7 cellular contexts compared by ENCODE assay signal in genomic region chr19:1259206-1259872, GRCh38. TPM values are rescaled to one million over a fixed set of nuclear protein-coding genes. Genes with fewer than 3 reads are reported as not detected.
DNase-seq lines count a peak whose midpoint lies in the region; ATAC-seq, FAIRE-seq and TF ChIP-seq lines count a peak whose summit lies in the region.

No MANE protein-coding gene starts in this region.

- H3K79me2 ChIP-seq in HepG2 (ENCODE audit: insufficient read depth, low read length): peaks cover 14% of the 10 kb centered on the region

- peaks cover 87% of the 10 kb centered on the region for H3K4me1 ChIP-seq in HepG2 (ENCODE audit: insufficient read depth, low read length)

- in situ Hi-C loops in HepG2 (cut with HindIII; ENCODE audit: extremely low pct_ligation_motif_present, low pct_unique_long_range_greater_than_20kb): no loop called here

- peaks cover 18 to 35% of the 10 kb centered on the region in 2 experiments for H3K36me3 ChIP-seq in HepG2 (replicated peaks in 1 of 2; ENCODE audit: control insufficient read depth in 1 of 2, insufficient read depth in 2 of 2, low read length in 2 of 2)

- TF ChIP-seq RAD21 in HepG2 (CRISPR knock-in tag; IDR thresholded peaks at IDR 0.05): peak; percentile 88

- peak overlapping the region; percentile 64 for H3K9ac ChIP-seq in HepG2 (ENCODE audit: insufficient read depth, low read depth, low read length)

- WGBS in HepG2 (ENCODE audit: low lambda C conversion rate): 0% methylated on average over 5 of the region's 17 CpGs

- no peak for TF ChIP-seq CTCF in cardiac fibroblast (IDR thresholded peaks at IDR 0.05; ENCODE audit: low read depth, low read length)
- TF ChIP-seq CTCF in HepG2 (CRISPR knock-in tag; IDR thresholded peaks at IDR 0.05): no peak

- peak overlapping the region; percentile 79 for H3K4me2 ChIP-seq in HepG2 (ENCODE audit: low read depth, low read length)

- no peaks in the 10 kb centered on the region for H3K9me3 ChIP-seq in HepG2 (ENCODE audit: low read length)

- H4K20me1 ChIP-seq in HepG2 (ENCODE audit: insufficient read depth, low read length): peaks cover 45% of the 10 kb centered on the region; the same call in 1 of the 2 replicates

- DNase-seq in HK-2 (ENCODE audit: unreplicated experiment): peak; percentile 79
- peak; percentile 62 for DNase-seq in T-helper 22 cell (ENCODE audit: low read depth)
- peak; percentile 71 to 82 for DNase-seq in cardiac fibroblast (ENCODE audit: low read depth in 2 of 2)
- DNase-seq in HepG2 (ENCODE audit: low spot score): peak; percentile 86
- DNase-seq in stimulated activated naive CD4-positive, alpha-beta T cell (lab: John Stamatoyannopoulos, UW): peak; percentile 54 to 88 (median 70)
- DNase-seq in AG08396 (ENCODE audit: low spot score): no peak

- POLR2A ChIA-PET in HepG2 (lab: Yijun Ruan, JAX): interaction anchor here (0.7 to 13.7 kb wide), 7 partner anchors 4 to 144 kb away, joined by 3 to 668 read pairs (median 3); partner anchors contain the start of genes ATP5F1D, CIRBP, FAM174C and MIDN

- no peak overlapping the region for H3K4me3 ChIP-seq in cardiac fibroblast (replicated peaks in 1 of 2; ENCODE audit: low read depth in 2 of 2, low read length in 2 of 2)
- peak overlapping the region; percentile 10 to 67 (median 38); a peak in 5 of 6 replicates for H3K4me3 ChIP-seq in HepG2 (replicated peaks in 1 of 3; ENCODE audit: insufficient read depth in 1 of 3, low read depth in 2 of 3, low read length in 3 of 3)

- peak; percentile 23 for ATAC-seq in GM18861 (IDR thresholded peaks at IDR 0.05; ENCODE audit: unreplicated experiment)
- ATAC-seq in HepG2: peak; percentile 63

- peak overlapping the region; percentile 85 for H3K27ac ChIP-seq in HepG2 (ENCODE audit: extremely low read length, insufficient read depth, low read length)

- TSS peak; percentile 82 for BruUV-seq in HepG2 (replicated peaks; lab: Mats Ljungman, UMichigan)

- FAIRE-seq in HepG2 (lab: Jason Lieb, UNC): peak; percentile 83

- TF ChIP-seq EP300 in HepG2 (IDR thresholded peaks at IDR 0.05; ENCODE audit: low read depth in 2 of 2, low read length in 2 of 2): peak in 1 of 2 experiments; percentile 61; a peak in 3 of 4 replicates
- peak; percentile 58 for TF ChIP-seq EP300 in HepG2 (CRISPR knock-in tag; IDR thresholded peaks at IDR 0.05; ENCODE audit: borderline replicate concordance)

- TF ChIP-seq POLR2A in HepG2 (IDR thresholded peaks at IDR 0.05; ENCODE audit: insufficient read depth in 1 of 2, low read depth in 2 of 2, low read length in 2 of 2): peak in 1 of 2 experiments; percentile 91; a peak in 2 of 4 replicates

- CTCF ChIA-PET in HepG2 (lab: Yijun Ruan, JAX; ENCODE audit: low intra/inter-chr PET ratio, low total read pairs): no interaction called here

- no peak overlapping the region for H2AFZ ChIP-seq in HepG2 (ENCODE audit: low read length)

- intact Hi-C loops in HepG2 (cut with micrococcal nuclease; ENCODE audit: unreplicated experiment): no loop called here

- no peaks in the 10 kb centered on the region for H3K27me3 ChIP-seq in HepG2 (ENCODE audit: control insufficient read depth in 1 of 2, insufficient read depth in 2 of 2, low read length in 2 of 2)

RNA-seq across cellular contexts. Expression of gene CIRBP, which starts 9.8 kb away (rescaled TPM):
- total RNA-seq in HepG2 (2016; rRNA removed; fragmentation: Illumina TruSeq; extraction: Trizol): 133 and 135 TPM in 2 replicates
- total RNA-seq in HepG2 (2016; cell fraction: cytosol; rRNA removed; fragmentation: Illumina TruSeq; extraction: Trizol; ENCODE audit: low read depth): 96.6 and 116 TPM in 2 replicates
- 122 and 153 TPM in 2 replicates for total RNA-seq in HepG2 (2016; cell fraction: insoluble cytoplasmic fraction; rRNA removed; fragmentation: Illumina TruSeq; extraction: Trizol)
- total RNA-seq in HepG2 (2016; cell fraction: membrane; rRNA removed; fragmentation: Illumina TruSeq; extraction: Trizol): 83.7 and 88.2 TPM in 2 replicates
- 100 and 108 TPM in 2 replicates for total RNA-seq in HepG2 (2016; cell fraction: nucleus; rRNA removed; fragmentation: Illumina TruSeq; extraction: Trizol)
- 140 and 177 TPM in 2 replicates for polyA plus RNA-seq in HepG2 (2011; rRNA removed)
- polyA plus RNA-seq in HepG2 (2011; cell fraction: cytosol; rRNA removed): 120 and 152 TPM in 2 replicates
- polyA plus RNA-seq in HepG2 (2011; cell fraction: nucleus; rRNA removed): 887 and 1,037 TPM in 2 replicates
- polyA plus RNA-seq in HepG2 (2012): 154 and 221 TPM in 2 replicates
- 39.2 and 45.5 TPM in 2 replicates for polyA plus RNA-seq in HepG2 (2016; cell fraction: cytosol; fragmentation: Illumina TruSeq; extraction: Trizol; ENCODE audit: low read depth)
- polyA plus RNA-seq in HepG2 (2016; cell fraction: insoluble cytoplasmic fraction; fragmentation: Illumina TruSeq; extraction: Trizol; ENCODE audit: low read depth): 156 and 182 TPM in 2 replicates
- 63.6 and 72.0 TPM in 2 replicates for polyA plus RNA-seq in HepG2 (2016; cell fraction: membrane; fragmentation: Illumina TruSeq; extraction: Trizol; ENCODE audit: low read depth)
- polyA plus RNA-seq in HepG2 (2016; cell fraction: nucleus; fragmentation: Illumina TruSeq; extraction: Trizol; ENCODE audit: insufficient read depth, low read depth): 293 and 318 TPM in 2 replicates
- 38.8 and 49.7 TPM in 2 replicates for polyA minus RNA-seq in HepG2 (2011; rRNA and poly(A)+ RNA removed; ENCODE audit: low replicate concordance)
- 32.8 and 38.9 TPM in 2 replicates for polyA minus RNA-seq in HepG2 (2011; cell fraction: cytosol; rRNA and poly(A)+ RNA removed)
- 106 and 131 TPM in 2 replicates for polyA minus RNA-seq in HepG2 (2011; cell fraction: nucleus; rRNA and poly(A)+ RNA removed)

RNA-seq across cellular contexts. Expression of gene MIDN, which starts 11.0 kb away (rescaled TPM):
- total RNA-seq in HepG2 (2016; rRNA removed; fragmentation: Illumina TruSeq; extraction: Trizol): 8.4 and 10.7 TPM in 2 replicates
- total RNA-seq in HepG2 (2016; cell fraction: cytosol; rRNA removed; fragmentation: Illumina TruSeq; extraction: Trizol; ENCODE audit: low read depth): 6.5 and 7.9 TPM in 2 replicates
- 8.9 and 11.0 TPM in 2 replicates for total RNA-seq in HepG2 (2016; cell fraction: insoluble cytoplasmic fraction; rRNA removed; fragmentation: Illumina TruSeq; extraction: Trizol)
- 14.1 and 14.8 TPM in 2 replicates for total RNA-seq in HepG2 (2016; cell fraction: membrane; rRNA removed; fragmentation: Illumina TruSeq; extraction: Trizol)
- 17.3 and 19.0 TPM in 2 replicates for total RNA-seq in HepG2 (2016; cell fraction: nucleus; rRNA removed; fragmentation: Illumina TruSeq; extraction: Trizol)
- polyA plus RNA-seq in HepG2 (2011; rRNA removed): 18.0 and 19.6 TPM in 2 replicates
- 14.8 and 17.8 TPM in 2 replicates for polyA plus RNA-seq in HepG2 (2011; cell fraction: cytosol; rRNA removed)
- 116 and 135 TPM in 2 replicates for polyA plus RNA-seq in HepG2 (2011; cell fraction: nucleus; rRNA removed)
- polyA plus RNA-seq in HepG2 (2012): 27.5 and 28.1 TPM in 2 replicates
- polyA plus RNA-seq in HepG2 (2016; cell fraction: cytosol; fragmentation: Illumina TruSeq; extraction: Trizol; ENCODE audit: low read depth): 2.7 and 3.3 TPM in 2 replicates
- 30.9 and 43.0 TPM in 2 replicates for polyA plus RNA-seq in HepG2 (2016; cell fraction: insoluble cytoplasmic fraction; fragmentation: Illumina TruSeq; extraction: Trizol; ENCODE audit: low read depth)
- 10.2 and 10.3 TPM in 2 replicates for polyA plus RNA-seq in HepG2 (2016; cell fraction: membrane; fragmentation: Illumina TruSeq; extraction: Trizol; ENCODE audit: low read depth)
- 76.5 and 77.9 TPM in 2 replicates for polyA plus RNA-seq in HepG2 (2016; cell fraction: nucleus; fragmentation: Illumina TruSeq; extraction: Trizol; ENCODE audit: insufficient read depth, low read depth)
- polyA minus RNA-seq in HepG2 (2011; rRNA and poly(A)+ RNA removed; ENCODE audit: low replicate concordance): 14.0 and 39.5 TPM in 2 replicates
- polyA minus RNA-seq in HepG2 (2011; cell fraction: cytosol; rRNA and poly(A)+ RNA removed): 42.7 and 47.0 TPM in 2 replicates
- 36.8 and 48.0 TPM in 2 replicates for polyA minus RNA-seq in HepG2 (2011; cell fraction: nucleus; rRNA and poly(A)+ RNA removed)

RNA-seq across cellular contexts. Expression of gene FAM174C, which starts 16.0 kb away (rescaled TPM):
- 21.9 and 31.3 TPM in 2 replicates for total RNA-seq in HepG2 (2016; rRNA removed; fragmentation: Illumina TruSeq; extraction: Trizol)
- total RNA-seq in HepG2 (2016; cell fraction: cytosol; rRNA removed; fragmentation: Illumina TruSeq; extraction: Trizol; ENCODE audit: low read depth): 67.5 and 90.2 TPM in 2 replicates
- 14.2 and 28.2 TPM in 2 replicates for total RNA-seq in HepG2 (2016; cell fraction: insoluble cytoplasmic fraction; rRNA removed; fragmentation: Illumina TruSeq; extraction: Trizol)
- total RNA-seq in HepG2 (2016; cell fraction: membrane; rRNA removed; fragmentation: Illumina TruSeq; extraction: Trizol): 57.9 and 74.3 TPM in 2 replicates
- total RNA-seq in HepG2 (2016; cell fraction: nucleus; rRNA removed; fragmentation: Illumina TruSeq; extraction: Trizol): 18.6 and 22.9 TPM in 2 replicates
- polyA plus RNA-seq in HepG2 (2011; rRNA removed): 19.5 and 21.2 TPM in 2 replicates
- polyA plus RNA-seq in HepG2 (2011; cell fraction: cytosol; rRNA removed): 21.0 and 42.4 TPM in 2 replicates
- 45.8 and 49.4 TPM in 2 replicates for polyA plus RNA-seq in HepG2 (2011; cell fraction: nucleus; rRNA removed)
- polyA plus RNA-seq in HepG2 (2012): 14.1 and 18.2 TPM in 2 replicates
- polyA plus RNA-seq in HepG2 (2016; cell fraction: cytosol; fragmentation: Illumina TruSeq; extraction: Trizol; ENCODE audit: low read depth): 104 and 136 TPM in 2 replicates
- 24.1 and 30.7 TPM in 2 replicates for polyA plus RNA-seq in HepG2 (2016; cell fraction: insoluble cytoplasmic fraction; fragmentation: Illumina TruSeq; extraction: Trizol; ENCODE audit: low read depth)
- polyA plus RNA-seq in HepG2 (2016; cell fraction: membrane; fragmentation: Illumina TruSeq; extraction: Trizol; ENCODE audit: low read depth): 78.9 and 88.8 TPM in 2 replicates
- 43.0 and 56.8 TPM in 2 replicates for polyA plus RNA-seq in HepG2 (2016; cell fraction: nucleus; fragmentation: Illumina TruSeq; extraction: Trizol; ENCODE audit: insufficient read depth, low read depth)
- 15.5 and 24.8 TPM in 2 replicates for polyA minus RNA-seq in HepG2 (2011; rRNA and poly(A)+ RNA removed; ENCODE audit: low replicate concordance)
- 9.4 and 11.7 TPM in 2 replicates for polyA minus RNA-seq in HepG2 (2011; cell fraction: cytosol; rRNA and poly(A)+ RNA removed)
- 6.5 and 6.8 TPM in 2 replicates for polyA minus RNA-seq in HepG2 (2011; cell fraction: nucleus; rRNA and poly(A)+ RNA removed)

RNA-seq across cellular contexts. Expression of gene ATP5F1D, which starts 17.8 kb away (rescaled TPM):
- 78.7 and 88.0 TPM in 2 replicates for total RNA-seq in HepG2 (2016; rRNA removed; fragmentation: Illumina TruSeq; extraction: Trizol)
- 72.7 and 79.4 TPM in 2 replicates for total RNA-seq in HepG2 (2016; cell fraction: cytosol; rRNA removed; fragmentation: Illumina TruSeq; extraction: Trizol; ENCODE audit: low read depth)
- 80.1 and 93.1 TPM in 2 replicates for total RNA-seq in HepG2 (2016; cell fraction: insoluble cytoplasmic fraction; rRNA removed; fragmentation: Illumina TruSeq; extraction: Trizol)
- total RNA-seq in HepG2 (2016; cell fraction: membrane; rRNA removed; fragmentation: Illumina TruSeq; extraction: Trizol): 72.8 and 84.2 TPM in 2 replicates
- 40.6 and 53.8 TPM in 2 replicates for total RNA-seq in HepG2 (2016; cell fraction: nucleus; rRNA removed; fragmentation: Illumina TruSeq; extraction: Trizol)
- 39.4 and 49.3 TPM in 2 replicates for polyA plus RNA-seq in HepG2 (2011; rRNA removed)
- polyA plus RNA-seq in HepG2 (2011; cell fraction: cytosol; rRNA removed): 61.0 and 112 TPM in 2 replicates
- 105 and 111 TPM in 2 replicates for polyA plus RNA-seq in HepG2 (2011; cell fraction: nucleus; rRNA removed)
- 67.0 and 70.9 TPM in 2 replicates for polyA plus RNA-seq in HepG2 (2012)
- 126 and 135 TPM in 2 replicates for polyA plus RNA-seq in HepG2 (2016; cell fraction: cytosol; fragmentation: Illumina TruSeq; extraction: Trizol; ENCODE audit: low read depth)
- polyA plus RNA-seq in HepG2 (2016; cell fraction: insoluble cytoplasmic fraction; fragmentation: Illumina TruSeq; extraction: Trizol; ENCODE audit: low read depth): 131 and 155 TPM in 2 replicates
- polyA plus RNA-seq in HepG2 (2016; cell fraction: membrane; fragmentation: Illumina TruSeq; extraction: Trizol; ENCODE audit: low read depth): 112 and 121 TPM in 2 replicates
- 129 and 134 TPM in 2 replicates for polyA plus RNA-seq in HepG2 (2016; cell fraction: nucleus; fragmentation: Illumina TruSeq; extraction: Trizol; ENCODE audit: insufficient read depth, low read depth)
- polyA minus RNA-seq in HepG2 (2011; rRNA and poly(A)+ RNA removed; ENCODE audit: low replicate concordance): 60.5 and 86.6 TPM in 2 replicates
- 53.6 and 68.0 TPM in 2 replicates for polyA minus RNA-seq in HepG2 (2011; cell fraction: cytosol; rRNA and poly(A)+ RNA removed)
- polyA minus RNA-seq in HepG2 (2011; cell fraction: nucleus; rRNA and poly(A)+ RNA removed): 14.7 and 18.9 TPM in 2 replicates

RNA-seq across cellular contexts. Expression of gene CBARP, which starts 21.5 kb away (rescaled TPM):
- total RNA-seq in HepG2 (2016; rRNA removed; fragmentation: Illumina TruSeq; extraction: Trizol): 0.27 and 1.2 TPM in 2 replicates
- total RNA-seq in HepG2 (2016; cell fraction: cytosol; rRNA removed; fragmentation: Illumina TruSeq; extraction: Trizol; ENCODE audit: low read depth): 1.1 and 1.3 TPM in 2 replicates
- total RNA-seq in HepG2 (2016; cell fraction: insoluble cytoplasmic fraction; rRNA removed; fragmentation: Illumina TruSeq; extraction: Trizol): 0.82 and 1.8 TPM in 2 replicates
- 1.1 and 1.8 TPM in 2 replicates for total RNA-seq in HepG2 (2016; cell fraction: membrane; rRNA removed; fragmentation: Illumina TruSeq; extraction: Trizol)
- 0.88 and 1.8 TPM in 2 replicates for total RNA-seq in HepG2 (2016; cell fraction: nucleus; rRNA removed; fragmentation: Illumina TruSeq; extraction: Trizol)
- polyA plus RNA-seq in HepG2 (2011; rRNA removed): 1.4 and 2.8 TPM in 2 replicates
- 1.0 and 2.2 TPM in 2 replicates for polyA plus RNA-seq in HepG2 (2011; cell fraction: cytosol; rRNA removed)
- polyA plus RNA-seq in HepG2 (2011; cell fraction: nucleus; rRNA removed): 12.5 TPM in 2 replicates
- 1.1 and 1.9 TPM in 2 replicates for polyA plus RNA-seq in HepG2 (2012)
- polyA plus RNA-seq in HepG2 (2016; cell fraction: cytosol; fragmentation: Illumina TruSeq; extraction: Trizol; ENCODE audit: low read depth): 0.58 and 0.73 TPM in 2 replicates
- 0.82 and 1.5 TPM in 2 replicates for polyA plus RNA-seq in HepG2 (2016; cell fraction: insoluble cytoplasmic fraction; fragmentation: Illumina TruSeq; extraction: Trizol; ENCODE audit: low read depth)
- polyA plus RNA-seq in HepG2 (2016; cell fraction: membrane; fragmentation: Illumina TruSeq; extraction: Trizol; ENCODE audit: low read depth): 2.0 and 2.4 TPM in 2 replicates
- polyA plus RNA-seq in HepG2 (2016; cell fraction: nucleus; fragmentation: Illumina TruSeq; extraction: Trizol; ENCODE audit: insufficient read depth, low read depth): 6.5 and 7.2 TPM in 2 replicates
- polyA minus RNA-seq in HepG2 (2011; rRNA and poly(A)+ RNA removed; ENCODE audit: low replicate concordance): 0.21 and 2.3 TPM in 2 replicates
- polyA minus RNA-seq in HepG2 (2011; cell fraction: cytosol; rRNA and poly(A)+ RNA removed): 1.3 and 1.7 TPM in 2 replicates
- 0.90 and 2.0 TPM in 2 replicates for polyA minus RNA-seq in HepG2 (2011; cell fraction: nucleus; rRNA and poly(A)+ RNA removed)

Comparison
In these comparisons a context has a peak if more than half of its experiments do, and no peak if none do; other contexts are left out.
1. H3K4me3 ChIP-seq: peak in HepG2 (3 of 3); none in cardiac fibroblast (0 of 2).